ENCODE assay signal across 8 cellular contexts in the genomic region with DNA sequence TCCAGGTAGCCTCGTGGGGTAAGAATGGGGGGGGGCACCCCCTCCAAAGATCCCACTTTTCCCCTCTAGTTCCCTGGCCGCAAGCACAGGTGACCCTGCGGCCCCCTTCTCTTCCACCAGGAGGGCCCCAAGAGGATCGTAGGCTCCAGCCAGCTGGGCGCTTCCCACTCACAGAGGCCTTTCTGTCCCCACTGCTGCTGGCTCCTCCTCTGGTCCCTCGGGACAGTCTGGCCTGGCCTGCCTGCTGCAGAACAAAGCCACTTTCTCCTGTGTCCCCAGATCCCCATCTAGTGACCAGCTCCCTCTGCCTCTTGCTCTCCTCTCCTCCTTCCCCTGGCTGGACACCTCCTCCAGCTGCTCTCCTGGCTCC. TPM values are rescaled to one million over a fixed set of nuclear protein-coding genes. Genes with fewer than 3 reads are reported as not detected.
DNase-seq lines count a peak whose midpoint lies in the region; ATAC-seq and TF ChIP-seq lines count a peak whose summit lies in the region.

No MANE protein-coding gene starts in this region.

- TF ChIP-seq CTCF in RWPE2 (IDR thresholded peaks at IDR 0.05; ENCODE audit: poor library complexity, severe bottlenecking), result no peak
- TF ChIP-seq CTCF in neural crest cell (conservative IDR thresholded peaks at IDR 0.05), result peak; percentile 50

- no peaks in the 10 kb centered on the region for H3K9me3 ChIP-seq in RWPE2 (ENCODE audit: severe bottlenecking)

- H3K27ac ChIP-seq in RWPE2 (ENCODE audit: poor library complexity, severe bottlenecking), result peak overlapping the region; percentile 47

- no peaks in the 10 kb centered on the region for H3K4me1 ChIP-seq in RWPE2 (ENCODE audit: insufficient read depth, poor library complexity, severe bottlenecking)

- H3K4me3 ChIP-seq in RWPE2 (ENCODE audit: severe bottlenecking), result peak overlapping the region; percentile 90

- H3K36me3 Mint-ChIP-seq in neural crest cell (ENCODE audit: low read depth), result no peaks in the 10 kb centered on the region

- peak overlapping the region; percentile 90 for H3K4me3 Mint-ChIP-seq in neural crest cell

- DNase-seq in DMS53 (lab: John Stamatoyannopoulos, UW) (peak; percentile 84), RWPE2 (ENCODE audit: low spot score) (no peak), neural crest cell (ENCODE audit: low read depth, low spot score) (peak; percentile 55), UCSD-AML1 (lab: John Stamatoyannopoulos, UW; ENCODE audit: unreplicated experiment) (no peak)

- H3K36me3 ChIP-seq in RWPE2 (ENCODE audit: low read depth), result no peaks in the 10 kb centered on the region

- peaks cover 14% of the 10 kb centered on the region for H3K4me1 Mint-ChIP-seq in neural crest cell

- H3K9me3 Mint-ChIP-seq in neural crest cell, result no peaks in the 10 kb centered on the region

- peaks cover 37% of the 10 kb centered on the region for H3K27me3 Mint-ChIP-seq in neural crest cell (ENCODE audit: low read depth)

- no peaks in the 10 kb centered on the region for H3K27me3 ChIP-seq in RWPE2 (ENCODE audit: insufficient read depth, poor library complexity, severe bottlenecking)

- H3K27ac Mint-ChIP-seq in neural crest cell (ENCODE audit: unreplicated experiment), result peak overlapping the region; percentile 57

- ATAC-seq in HG02763 (IDR thresholded peaks at IDR 0.05; ENCODE audit: unreplicated experiment) (peak; percentile 7), RWPE2 (ENCODE audit: low read depth) (peak; percentile 8), esophagus mucosa (peak; percentile 0), GM19324 (IDR thresholded peaks at IDR 0.05; ENCODE audit: low FRiP score, unreplicated experiment) (no peak), GM19463 (IDR thresholded peaks at IDR 0.05; ENCODE audit: unreplicated experiment) (no peak)

RNA-seq across cellular contexts. Expression of a gene that starts 0.5 kb away (rescaled TPM):
- total RNA-seq in esophagus mucosa (13.8 TPM), neural crest cell (29.8 and 31.1 TPM in 2 replicates)

RNA-seq across cellular contexts. Expression of a gene that starts 6.4 kb away (rescaled TPM):
- total RNA-seq in esophagus mucosa, result 4.9 TPM
- total RNA-seq in neural crest cell, result 2.6 and 2.9 TPM in 2 replicates

RNA-seq across cellular contexts. Expression of a gene that starts 15.9 kb away (rescaled TPM):
- 46.2 TPM for total RNA-seq in esophagus mucosa
- 50.4 and 54.0 TPM in 2 replicates for total RNA-seq in neural crest cell

RNA-seq across cellular contexts. Expression of a gene that starts 17.0 kb away (rescaled TPM):
- total RNA-seq in esophagus mucosa, result 2.9 TPM
- total RNA-seq in neural crest cell, result not detected in 2 replicates

RNA-seq across cellular contexts. Expression of a gene that starts 24.9 kb away (rescaled TPM):
- 26.6 TPM for total RNA-seq in esophagus mucosa
- total RNA-seq in neural crest cell, result 54.7 and 61.1 TPM in 2 replicates

Comparison
In these comparisons a context has a peak if more than half of its experiments do, and no peak if none do; other contexts are left out.
1. DNase-seq: peak in DMS53 (single experiment) and neural crest cell (single experiment); none in RWPE2 (single experiment) and UCSD-AML1 (single experiment).
2. ATAC-seq: peak in HG02763 (single experiment), RWPE2 (single experiment) and esophagus mucosa (single experiment); none in GM19324 (single experiment) and GM19463 (single experiment).